In the genomic region with DNA sequence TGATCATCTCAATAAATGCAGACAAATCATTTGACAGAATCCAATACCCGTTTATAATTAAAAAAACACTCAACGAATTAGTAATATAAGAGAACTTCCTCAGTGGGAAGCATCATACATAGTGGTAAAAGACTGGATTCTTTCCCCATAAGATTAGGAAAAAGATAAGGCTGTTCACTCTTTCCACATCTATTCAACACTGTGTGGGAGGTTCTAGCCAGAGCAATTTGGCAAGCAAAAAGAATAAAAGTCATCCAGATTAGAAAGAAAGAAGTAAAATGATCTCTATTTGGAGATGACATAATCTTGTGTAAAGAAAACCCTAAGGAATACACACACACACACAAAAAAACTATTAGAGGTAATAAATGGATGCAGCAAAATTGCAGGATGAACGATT, we compare ENCODE assay signal across 26 cellular contexts. TPM values are rescaled to one million over a fixed set of nuclear protein-coding genes. Genes with fewer than 3 reads are reported as not detected.
"Had no signal": no experiment of that assay in that cellular context is flagged by ENCODE, and none has a peak within 500 bp of the region (broad histone marks: within the 10 kb centered on the region; RNA-seq: fewer than 3 reads in every experiment).

No MANE protein-coding gene starts in this region.

- DNase-seq: activated B cell treated with CpG ODN at 0.5 μM for 24 hours; activated CD4-positive, alpha-beta memory T cell treated with anti-CD3 and anti-CD28 coated beads for 36 hours; activated CD4-positive, alpha-beta T cell treated with anti-CD3 and anti-CD28 coated beads for 4 hours; activated gamma-delta T cell treated with Interleukin-2 at 50 U/mL for 16 hours; activated T-cell treated with anti-CD3 and anti-CD28 coated beads for 4 hours; amniotic stem cell; cortex of kidney; erythroblast; left cardiac atrium; mesenchymal stem cell; naive thymus-derived CD4-positive, alpha-beta T cell; stimulated activated CD4-positive, alpha-beta T cell treated with anti-CD3 and anti-CD28 coated beads, Interleukin-15, amount 100 ng/mL, for 24 hours; stimulated activated CD4-positive, alpha-beta T cell treated with anti-CD3 and anti-CD28 coated beads, Interleukin-4, amount 100 ng/mL, for 1 hour; stomach; T-helper 9 cell; trophoblast cell had no signal

- H3K27me3 Mint-ChIP-seq: activated B cell treated with CpG ODN at 0.5 μM for 24 hours; activated CD4-positive, alpha-beta memory T cell treated with anti-CD3 and anti-CD28 coated beads for 36 hours; brain; central memory CD8-positive, alpha-beta T cell; naive thymus-derived CD4-positive, alpha-beta T cell had no signal

- H3K9me3 ChIP-seq: prostate gland, vagina had no signal

- H3K36me3 ChIP-seq: neural progenitor cell, prostate gland, right atrium auricular region, vagina had no signal

- H3K27me3 ChIP-seq: neural progenitor cell, right atrium auricular region, stomach, vagina had no signal

- H3K27ac ChIP-seq: neural progenitor cell, prostate gland, right atrium auricular region, stomach, vagina had no signal

- H3K4me1 ChIP-seq: neural progenitor cell, prostate gland, right atrium auricular region, stomach, vagina had no signal

- ATAC-seq: activated naive CD4-positive, alpha-beta T cell treated with anti-CD3 and anti-CD28 coated beads, Interleukin-2, amount 50 U/mL, for 72 hours; naive thymus-derived CD4-positive, alpha-beta T cell; stimulated activated effector memory CD8-positive, alpha-beta T cell treated with anti-CD3 and anti-CD28 coated beads, Interleukin-12 subunit alpha, Interleukin-12 subunit beta, amount 100 ng/mL, for 72 hours had no signal

- H3K9ac ChIP-seq: neural progenitor cell had no signal

- H3K9me3 Mint-ChIP-seq: central memory CD8-positive, alpha-beta T cell had no signal

- H3K27ac Mint-ChIP-seq: activated B cell treated with CpG ODN at 0.5 μM for 24 hours; activated CD4-positive, alpha-beta memory T cell treated with anti-CD3 and anti-CD28 coated beads for 36 hours; activated naive CD4-positive, alpha-beta T cell treated with anti-CD3 and anti-CD28 coated beads, Interleukin-2, amount 50 U/mL, for 72 hours; activated T-helper 1 cell treated with anti-CD3 and anti-CD28 coated beads, Interleukin-12 subunit alpha, Interleukin-12 subunit beta, Interleukin-2, Interleukin-4 antibody, amounts not matched to agents 30 ng/mL and 10 ng/mL and 1 ng/mL, durations not matched to agents 14 hours and 24 hours and 36 hours; brain; naive thymus-derived CD4-positive, alpha-beta T cell; neural progenitor cell; stimulated activated effector memory CD8-positive, alpha-beta T cell treated with anti-CD3 and anti-CD28 coated beads, Interleukin-12 subunit alpha, Interleukin-12 subunit beta, amount 100 ng/mL, for 72 hours had no signal

- H3K4me3 ChIP-seq: neural progenitor cell, prostate gland, right atrium auricular region, stomach, vagina had no signal

- H3K4me2 ChIP-seq: neural progenitor cell had no signal

- FAIRE-seq: endometrium had no signal

- H2AFZ ChIP-seq: neural progenitor cell had no signal

- H3K4me1 Mint-ChIP-seq: activated B cell treated with CpG ODN at 0.5 μM for 24 hours; brain; central memory CD8-positive, alpha-beta T cell; naive thymus-derived CD4-positive, alpha-beta T cell; neural progenitor cell; stimulated activated effector memory CD8-positive, alpha-beta T cell treated with anti-CD3 and anti-CD28 coated beads, Interleukin-12 subunit alpha, Interleukin-12 subunit beta, amount 100 ng/mL, for 72 hours had no signal

- H3K4me3 Mint-ChIP-seq: activated B cell treated with CpG ODN at 0.5 μM for 24 hours; activated CD4-positive, alpha-beta memory T cell treated with anti-CD3 and anti-CD28 coated beads for 36 hours; activated T-helper 1 cell treated with anti-CD3 and anti-CD28 coated beads, Interleukin-12 subunit alpha, Interleukin-12 subunit beta, Interleukin-2, Interleukin-4 antibody, amounts not matched to agents 30 ng/mL and 10 ng/mL and 1 ng/mL, durations not matched to agents 14 hours and 24 hours and 36 hours; brain; central memory CD8-positive, alpha-beta T cell; naive thymus-derived CD4-positive, alpha-beta T cell; neural progenitor cell; stimulated activated effector memory CD8-positive, alpha-beta T cell treated with anti-CD3 and anti-CD28 coated beads, Interleukin-12 subunit alpha, Interleukin-12 subunit beta, amount 100 ng/mL, for 72 hours had no signal

RNA-seq across cellular contexts. Expression of gene LYZ, which starts 49.8 kb away (rescaled TPM):
- total RNA-seq: activated CD4-positive, alpha-beta memory T cell treated with anti-CD3 and anti-CD28 coated beads for 36 hours; activated T-helper 1 cell treated with anti-CD3 and anti-CD28 coated beads, Interleukin-12 subunit alpha, Interleukin-12 subunit beta, Interleukin-2, Interleukin-4 antibody, amounts not matched to agents 30 ng/mL and 10 ng/mL and 1 ng/mL, durations not matched to agents 14 hours and 24 hours and 36 hours had no signal
